8 cellular contexts compared by ENCODE assay signal in genomic region chr4:56979674-56980073, GRCh38. TPM values are rescaled to one million over a fixed set of nuclear protein-coding genes. Genes with fewer than 3 reads are reported as not detected.
A peak's percentile ranks its signal among the peaks of the same experiment; 100 is the strongest.
DNase-seq lines count a peak whose midpoint lies in the region; ATAC-seq and TF ChIP-seq lines count a peak whose summit lies in the region.

No MANE protein-coding gene starts in this region.

- H3K27ac Mint-ChIP-seq in activated CD4-positive, alpha-beta T cell treated with anti-CD3 and anti-CD28 coated beads for 36 hours = peak overlapping the region; percentile 96
- peak overlapping the region; percentile 96 for H3K27ac Mint-ChIP-seq in activated B cell treated with CpG ODN at 0.5 μM for 24 hours
- peak overlapping the region; percentile 99 for H3K27ac Mint-ChIP-seq in effector memory CD8-positive, alpha-beta T cell
- peak overlapping the region; percentile 98 to 99 for H3K27ac Mint-ChIP-seq in natural killer cell treated with Interleukin-12 subunit alpha and Interleukin-12 subunit beta and Interleukin-15 and Interleukin-18, amount 100 ng/mL, for 72 hours

- peak; percentile 8 for ATAC-seq in activated CD4-positive, alpha-beta T cell treated with anti-CD3 and anti-CD28 coated beads for 36 hours
- no peak for ATAC-seq in activated B cell treated with CpG ODN at 0.5 μM for 24 hours (ENCODE audit: low read depth)
- ATAC-seq in effector memory CD8-positive, alpha-beta T cell (replicated peaks) = peak; percentile 10
- ATAC-seq in natural killer cell treated with Interleukin-12 subunit alpha and Interleukin-12 subunit beta and Interleukin-15 and Interleukin-18, amount 100 ng/mL, for 72 hours = peak in 1 of 2 donors; percentile 32
- ATAC-seq in aorta (ENCODE audit: low FRiP score) = no peak
- no peak for ATAC-seq in left lobe of liver

- POLR2A ChIA-PET in activated CD4-positive, alpha-beta T cell treated with anti-CD3 and anti-CD28 coated beads for 36 hours (lab: Charles Lee) = interaction anchor here (0.6 to 4.2 kb wide), 5 partner anchors 10 to 544 kb away, joined by 3 to 28 read pairs (median 7); partner anchors contain the start of genes PAICS, PPAT, REST and SPINK2
- POLR2A ChIA-PET in activated B cell treated with CpG ODN at 0.5 μM for 24 hours (lab: Charles Lee) = interaction anchor here (0.6 to 4.9 kb wide), 6 partner anchors 11 to 1585 kb away, joined by 3 to 127 read pairs (median 22); partner anchors contain the start of genes AASDH, PAICS, PPAT and REST

- no peak for TF ChIP-seq CTCF in activated B cell treated with CpG ODN at 0.5 μM for 24 hours (IDR thresholded peaks at IDR 0.05)

- DNase-seq in activated CD4-positive, alpha-beta T cell treated with anti-CD3 and anti-CD28 coated beads for 36 hours = peak; percentile 79
- no peak for DNase-seq in activated CD4-positive, alpha-beta T cell treated with anti-CD3 and anti-CD28 coated beads for 1 hour
- no peak for DNase-seq in activated B cell treated with CpG ODN at 0.5 μM for 24 hours
- peak; percentile 18 to 38 (median 37) for DNase-seq in effector memory CD8-positive, alpha-beta T cell
- peak; percentile 69 for DNase-seq in natural killer cell treated with Interleukin-12 subunit alpha and Interleukin-12 subunit beta and Interleukin-15 and Interleukin-18, amount 100 ng/mL, for 72 hours (ENCODE audit: low spot score)
- DNase-seq in aorta = peak in 1 of 2 donors; percentile 53
- no peak for DNase-seq in NCI-H1092 treated with DMSO at 0.1 percent for 48 hours (lab: John Stamatoyannopoulos, UW)
- no peak for DNase-seq in left lobe of liver (ENCODE audit: low spot score)

- no peaks in the 10 kb centered on the region for H3K27me3 Mint-ChIP-seq in activated CD4-positive, alpha-beta T cell treated with anti-CD3 and anti-CD28 coated beads for 36 hours
- H3K27me3 Mint-ChIP-seq in activated B cell treated with CpG ODN at 0.5 μM for 24 hours = no peaks in the 10 kb centered on the region
- no peaks in the 10 kb centered on the region for H3K27me3 Mint-ChIP-seq in effector memory CD8-positive, alpha-beta T cell
- no peaks in the 10 kb centered on the region for H3K27me3 Mint-ChIP-seq in natural killer cell treated with Interleukin-12 subunit alpha and Interleukin-12 subunit beta and Interleukin-15 and Interleukin-18, amount 100 ng/mL, for 72 hours

- H3K9me3 Mint-ChIP-seq in activated CD4-positive, alpha-beta T cell treated with anti-CD3 and anti-CD28 coated beads for 36 hours (ENCODE audit: low read depth) = no peaks in the 10 kb centered on the region
- H3K9me3 Mint-ChIP-seq in activated B cell treated with CpG ODN at 0.5 μM for 24 hours = no peaks in the 10 kb centered on the region
- no peaks in the 10 kb centered on the region for H3K9me3 Mint-ChIP-seq in effector memory CD8-positive, alpha-beta T cell
- no peaks in the 10 kb centered on the region for H3K9me3 Mint-ChIP-seq in natural killer cell treated with Interleukin-12 subunit alpha and Interleukin-12 subunit beta and Interleukin-15 and Interleukin-18, amount 100 ng/mL, for 72 hours

- no peaks in the 10 kb centered on the region for H3K9me3 ChIP-seq in aorta (ENCODE audit: control insufficient read depth, low read length)

- H3K27me3 ChIP-seq in aorta (ENCODE audit: control insufficient read depth in 1 of 2, insufficient read depth in 2 of 2, low read length in 1 of 2) = no peaks in the 10 kb centered on the region

- H3K4me1 ChIP-seq in aorta (ENCODE audit: control insufficient read depth in 1 of 2, insufficient read depth in 2 of 2, low read length in 2 of 2) = peaks cover 0 to 3% of the 10 kb centered on the region in 2 donors

- H3K36me3 ChIP-seq in aorta (ENCODE audit: control insufficient read depth in 1 of 2, insufficient read depth in 2 of 2, low read length in 1 of 2) = no peaks in the 10 kb centered on the region

- no peak overlapping the region for H3K27ac ChIP-seq in aorta (ENCODE audit: low read depth in 1 of 2, low read length in 2 of 2)

- 19 to 22% methylated on average over 12 of the region's 12 CpGs for WGBS in aorta, 2 donors

- intact Hi-C loops in activated CD4-positive, alpha-beta T cell treated with anti-CD3 and anti-CD28 coated beads for 36 hours (cut with DNase I, micrococcal nuclease) = loop anchor here (2.0 to 5.0 kb wide), 7 partner anchors 162 to 1432 kb away; partner anchors contain the start of genes EXOC1 (in 2 of the 2), AASDH (in 1 of the 2) and CLOCK (in 1 of the 2)
- intact Hi-C loops in activated B cell treated with CpG ODN at 0.5 μM for 24 hours (cut with micrococcal nuclease) (loop anchor here (5.0 kb wide), 3 partner anchors 157 to 1127 kb away; partner anchors contain the start of genes EXOC1 and SPINK2), aorta (cut with DNase I) (loop anchor here (2.0 to 5.0 kb wide), 2 partner anchors 71 to 72 kb away; partner anchors contain the start of gene REST (in 1 of the 2))

- peak overlapping the region; percentile 87 to 92 for H3K4me3 ChIP-seq in aorta (ENCODE audit: low read length in 2 of 2)

- peaks cover 45% of the 10 kb centered on the region for H3K4me1 Mint-ChIP-seq in activated CD4-positive, alpha-beta T cell treated with anti-CD3 and anti-CD28 coated beads for 36 hours
- peaks cover 72% of the 10 kb centered on the region for H3K4me1 Mint-ChIP-seq in activated B cell treated with CpG ODN at 0.5 μM for 24 hours
- peaks cover 52 to 73% of the 10 kb centered on the region in 2 donors for H3K4me1 Mint-ChIP-seq in effector memory CD8-positive, alpha-beta T cell (ENCODE audit: low read depth in 2 of 2)
- peaks cover 54 to 64% of the 10 kb centered on the region in 2 donors for H3K4me1 Mint-ChIP-seq in natural killer cell treated with Interleukin-12 subunit alpha and Interleukin-12 subunit beta and Interleukin-15 and Interleukin-18, amount 100 ng/mL, for 72 hours (ENCODE audit: low read depth in 2 of 2)

- CTCF ChIA-PET in activated CD4-positive, alpha-beta T cell treated with anti-CD3 and anti-CD28 coated beads for 36 hours (lab: Charles Lee) = interaction anchor here (0.6 to 1.2 kb wide), 3 partner anchors 28 to 371 kb away, joined by 3 to 6 read pairs (median 6); no protein-coding TSS in a partner anchor
- CTCF ChIA-PET in activated B cell treated with CpG ODN at 0.5 μM for 24 hours (lab: Charles Lee) = interaction anchor here (0.9 to 2.2 kb wide), 2 partner anchors 19 to 143 kb away, joined by 3 to 5 read pairs; no protein-coding TSS in a partner anchor

- H3K4me3 Mint-ChIP-seq in activated CD4-positive, alpha-beta T cell treated with anti-CD3 and anti-CD28 coated beads for 36 hours = peak overlapping the region; percentile 88
- H3K4me3 Mint-ChIP-seq in activated B cell treated with CpG ODN at 0.5 μM for 24 hours = peak overlapping the region; percentile 99
- H3K4me3 Mint-ChIP-seq in effector memory CD8-positive, alpha-beta T cell = peak overlapping the region; percentile 100
- H3K4me3 Mint-ChIP-seq in natural killer cell treated with Interleukin-12 subunit alpha and Interleukin-12 subunit beta and Interleukin-15 and Interleukin-18, amount 100 ng/mL, for 72 hours = peak overlapping the region; percentile 99

- peaks cover 45% of the 10 kb centered on the region for H3K36me3 Mint-ChIP-seq in activated CD4-positive, alpha-beta T cell treated with anti-CD3 and anti-CD28 coated beads for 36 hours (ENCODE audit: low read depth)
- peaks cover 43% of the 10 kb centered on the region for H3K36me3 Mint-ChIP-seq in activated B cell treated with CpG ODN at 0.5 μM for 24 hours (ENCODE audit: low read depth)
- H3K36me3 Mint-ChIP-seq in effector memory CD8-positive, alpha-beta T cell (ENCODE audit: insufficient read depth) = peaks cover 49% of the 10 kb centered on the region
- H3K36me3 Mint-ChIP-seq in natural killer cell treated with Interleukin-12 subunit alpha and Interleukin-12 subunit beta and Interleukin-15 and Interleukin-18, amount 100 ng/mL, for 72 hours = peaks cover 19% of the 10 kb centered on the region

RNA-seq across cellular contexts. Expression of gene POLR2B, which starts 1.0 kb away (rescaled TPM):
- 100 to 1,000 TPM; 108 to 133 TPM for total RNA-seq in activated CD4-positive, alpha-beta T cell treated with anti-CD3 and anti-CD28 coated beads for 36 hours
- total RNA-seq in activated B cell treated with CpG ODN at 0.5 μM for 24 hours (108 and 118 TPM in 2 replicates), aorta (10 to 100 TPM; 61.8 to 69.6 TPM), left lobe of liver (24.2 TPM)
- 100 to 1,000 TPM; 146 to 162 TPM for total RNA-seq in natural killer cell treated with Interleukin-12 subunit alpha and Interleukin-12 subunit beta and Interleukin-15 and Interleukin-18, amount 100 ng/mL, for 72 hours
- polyA plus RNA-seq in aorta = 10 to 100 TPM; 18.7 to 34.5 TPM

RNA-seq across cellular contexts. Expression of gene NOA1, which starts 2.3 kb away (rescaled TPM):
- 10 to 100 TPM; 24.9 to 31.5 TPM for total RNA-seq in activated CD4-positive, alpha-beta T cell treated with anti-CD3 and anti-CD28 coated beads for 36 hours
- total RNA-seq in activated B cell treated with CpG ODN at 0.5 μM for 24 hours (24.1 and 25.0 TPM in 2 replicates), aorta (10 to 100 TPM in 1 of 2 donors, 1 to 10 TPM in 1; 10.0 to 12.9 TPM), left lobe of liver (6.4 TPM)
- total RNA-seq in natural killer cell treated with Interleukin-12 subunit alpha and Interleukin-12 subunit beta and Interleukin-15 and Interleukin-18, amount 100 ng/mL, for 72 hours = 10 to 100 TPM; 14.2 to 15.6 TPM
- 10 to 100 TPM; 11.4 to 15.4 TPM for polyA plus RNA-seq in aorta

Comparison
In these comparisons a context has a peak if more than half of its experiments do, and no peak if none do; other contexts are left out.
1. DNase-seq: peak in activated CD4-positive, alpha-beta T cell treated with anti-CD3 and anti-CD28 coated beads for 36 hours (single experiment), effector memory CD8-positive, alpha-beta T cell (3 of 3) and natural killer cell treated with Interleukin-12 subunit alpha and Interleukin-12 subunit beta and Interleukin-15 and Interleukin-18, amount 100 ng/mL, for 72 hours (single experiment); none in activated CD4-positive, alpha-beta T cell treated with anti-CD3 and anti-CD28 coated beads for 1 hour (single experiment), activated B cell treated with CpG ODN at 0.5 μM for 24 hours (single experiment), NCI-H1092 treated with DMSO at 0.1 percent for 48 hours (single experiment) and left lobe of liver (single experiment).
2. ATAC-seq: peak in activated CD4-positive, alpha-beta T cell treated with anti-CD3 and anti-CD28 coated beads for 36 hours (single experiment) and effector memory CD8-positive, alpha-beta T cell (single experiment); none in activated B cell treated with CpG ODN at 0.5 μM for 24 hours (single experiment), aorta (single experiment) and left lobe of liver (single experiment).
3. Peak in every context shown above with its lines, with median percentiles within 50 percentile points of each other: H3K27ac Mint-ChIP-seq and H3K4me3 Mint-ChIP-seq.